ENCODE assay signal across 9 cellular contexts in the genomic region with DNA sequence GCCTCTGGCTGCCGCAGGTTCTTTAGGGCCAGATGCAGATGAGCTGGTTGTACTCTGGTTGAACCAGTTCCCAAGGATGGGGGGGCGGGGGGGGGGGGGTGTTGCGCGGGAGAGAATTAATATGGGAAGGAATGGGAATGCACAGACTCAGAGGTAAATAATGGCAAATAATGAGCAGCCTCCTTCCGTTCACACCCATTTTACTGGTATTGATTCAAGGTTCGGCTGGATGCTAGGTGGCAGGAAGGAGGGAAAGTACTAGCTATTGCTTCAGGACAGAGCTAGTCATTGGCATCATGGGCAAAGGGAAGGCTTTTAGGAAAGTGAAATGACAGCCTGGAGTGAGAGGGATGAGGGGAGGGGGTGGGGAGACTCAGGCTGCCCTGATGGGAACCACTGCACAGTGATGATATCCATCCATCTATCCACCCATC. TPM values are rescaled to one million over a fixed set of nuclear protein-coding genes. Genes with fewer than 3 reads are reported as not detected.
DNase-seq lines count a peak whose midpoint lies in the region; ATAC-seq and TF ChIP-seq lines count a peak whose summit lies in the region.
"Had no signal": no experiment of that assay in that cellular context is flagged by ENCODE, and none has a peak within 500 bp of the region (broad histone marks: within the 10 kb centered on the region; RNA-seq: fewer than 3 reads in every experiment).

A gene with protein sequence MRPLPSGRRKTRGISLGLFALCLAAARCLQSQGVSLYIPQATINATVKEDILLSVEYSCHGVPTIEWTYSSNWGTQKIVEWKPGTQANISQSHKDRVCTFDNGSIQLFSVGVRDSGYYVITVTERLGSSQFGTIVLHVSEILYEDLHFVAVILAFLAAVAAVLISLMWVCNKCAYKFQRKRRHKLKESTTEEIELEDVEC (minus strand): TSS at position 34 of the 434 bp plus-strand sequence. CDS start 116 bp downstream, outside the sequence.

- no peak within 1 kb of the TSS for H4K91ac ChIP-seq in H9 (ENCODE audit: insufficient read length, low read depth, low read length)

- H3K4me1 Mint-ChIP-seq in H9: peaks cover 6 to 10% of the 10 kb centered on the region in 2 experiments
- peaks cover 5% of the 10 kb centered on the region for H3K4me1 Mint-ChIP-seq in activated T-helper 17 cell treated with anti-CD3 and anti-CD28 coated beads, Interleukin-2, amount 50 U/mL, for 72 hours

- H3K18ac ChIP-seq in H9 (ENCODE audit: insufficient read length, low read depth, low read length): no peak within 1 kb of the TSS

- ATAC-seq in activated T-helper 17 cell treated with anti-CD3 and anti-CD28 coated beads, Interleukin-2, amount 50 U/mL, for 72 hours (replicated peaks): no peak
- no peak for ATAC-seq in GM21528 (IDR thresholded peaks at IDR 0.05; ENCODE audit: low FRiP score, unreplicated experiment)
- no peak for ATAC-seq in stimulated activated naive CD8-positive, alpha-beta T cell treated with anti-CD3 and anti-CD28 coated beads, Interleukin-15, Interleukin-2, amounts not matched to agents 100 U/mL and 50 U/mL, for 24 hours

- H3K27ac ChIP-seq in H9 (ENCODE audit: insufficient read length, low read depth, low read length) (no peak within 1 kb of the TSS), iPS-18a (ENCODE audit: low read length) (no peak within 1 kb of the TSS), smooth muscle cell (ENCODE audit: low read depth) (no peak within 1 kb of the TSS)

- no peak within 1 kb of the TSS for H2BK20ac ChIP-seq in H9 (ENCODE audit: low read depth, low read length, poor library complexity, severe bottlenecking)

- H3K9me3 ChIP-seq in H9 (ENCODE audit: control insufficient read depth, low read depth, low read length) (no peaks in the 10 kb centered on the region), iPS-18a (ENCODE audit: control insufficient read depth, low read depth, low read length) (no peaks in the 10 kb centered on the region), smooth muscle cell (replicated peaks; ENCODE audit: low read depth) (no peaks in the 10 kb centered on the region)
- H3K9me3 ChIP-seq: adrenal gland had no signal

- H3T11ph ChIP-seq in H9 (ENCODE audit: low read length): no peak within 1 kb of the TSS

- no peaks in the 10 kb centered on the region for H3K9me3 Mint-ChIP-seq in H9
- H3K9me3 Mint-ChIP-seq in activated T-helper 17 cell treated with anti-CD3 and anti-CD28 coated beads, Interleukin-2, amount 50 U/mL, for 72 hours: no peaks in the 10 kb centered on the region

- H3K23me2 ChIP-seq in H9 (ENCODE audit: insufficient read length, low read depth, low read length, poor library complexity, severe bottlenecking): peaks cover 5% of the 10 kb centered on the region

- peak within 1 kb of the TSS; percentile 21 for H3K4me2 ChIP-seq in H9 (ENCODE audit: insufficient read depth, insufficient read length, low read length)
- peak within 1 kb of the TSS; percentile 90 for H3K4me2 ChIP-seq in smooth muscle cell

- H3K27ac Mint-ChIP-seq in H9: peak within 1 kb of the TSS in 1 of 3 experiments; percentile 56; a peak in 1 of 7 replicates
- no peak within 1 kb of the TSS for H3K27ac Mint-ChIP-seq in activated T-helper 17 cell treated with anti-CD3 and anti-CD28 coated beads, Interleukin-2, amount 50 U/mL, for 72 hours

- no peak within 1 kb of the TSS for H2AK5ac ChIP-seq in H9 (ENCODE audit: insufficient read length, low read length)

- no peak within 1 kb of the TSS for H3K23ac ChIP-seq in H9 (ENCODE audit: insufficient read length, low read depth, low read length)

- no CpG with 5 or more reads among the region's 6 CpGs for WGBS in H9 (ENCODE audit: extremely low coverage, insufficient read length, low lambda C conversion rate)
- WGBS in smooth muscle cell (ENCODE audit: low lambda C conversion rate): 51% methylated on average over 5 of the region's 6 CpGs

- H3F3A ChIP-seq in smooth muscle cell (ENCODE audit: low read depth): no peaks in the 10 kb centered on the region

- no peaks in the 10 kb centered on the region; the same call in 1 of the 2 replicates for H3K4me1 ChIP-seq in H9 (ENCODE audit: insufficient read depth, low read length)
- H3K4me1 ChIP-seq in iPS-18a (ENCODE audit: control insufficient read depth, low read depth, low read length): peaks cover under 1% of the 10 kb centered on the region
- H3K4me1 ChIP-seq in smooth muscle cell (ENCODE audit: low read depth): no peaks in the 10 kb centered on the region

- no peak within 1 kb of the TSS for H2BK15ac ChIP-seq in H9 (ENCODE audit: low read depth, low read length)

- H3K36me3 ChIP-seq in iPS-18a (ENCODE audit: control insufficient read depth, low read depth, low read length): no peaks in the 10 kb centered on the region
- no peaks in the 10 kb centered on the region for H3K36me3 ChIP-seq in smooth muscle cell (ENCODE audit: low read depth)
- H3K36me3 ChIP-seq: adrenal gland had no signal

- H3K56ac ChIP-seq in H9 (ENCODE audit: insufficient read length, low read depth, low read length): no peak within 1 kb of the TSS

- H2BK12ac ChIP-seq in H9 (ENCODE audit: insufficient read length, low read depth, low read length): no peak within 1 kb of the TSS

- H4K20me1 ChIP-seq in H9 (ENCODE audit: control insufficient read depth, insufficient read depth, insufficient read length): no peaks in the 10 kb centered on the region
- no peaks in the 10 kb centered on the region for H4K20me1 ChIP-seq in smooth muscle cell (ENCODE audit: low read depth)

- H3K36me3 Mint-ChIP-seq in H9 (ENCODE audit: insufficient read depth in 1 of 3, low read depth in 3 of 3): no peaks in the 10 kb centered on the region
- no peaks in the 10 kb centered on the region for H3K36me3 Mint-ChIP-seq in activated T-helper 17 cell treated with anti-CD3 and anti-CD28 coated beads, Interleukin-2, amount 50 U/mL, for 72 hours (ENCODE audit: low read depth)

- 0 out of 2 replicates have a peak within 1 kb of the TSS, but pooled peaks have one; percentile 61 for H3K14ac ChIP-seq in H9 (ENCODE audit: insufficient read depth, low read length)

- no peaks in the 10 kb centered on the region for H3K79me2 ChIP-seq in H9 (ENCODE audit: insufficient read depth, low read length)
- H3K79me2 ChIP-seq in smooth muscle cell (ENCODE audit: low read depth): no peaks in the 10 kb centered on the region

- H3K9ac ChIP-seq in H9 (ENCODE audit: extremely low read depth, insufficient read length, low read length): no peak within 1 kb of the TSS
- no peak within 1 kb of the TSS for H3K9ac ChIP-seq in iPS-18a (ENCODE audit: low read length)
- no peak within 1 kb of the TSS for H3K9ac ChIP-seq in smooth muscle cell (ENCODE audit: low read depth)

- no peaks in the 10 kb centered on the region for H3K79me1 ChIP-seq in H9 (ENCODE audit: insufficient read depth, low read depth, low read length, poor library complexity, severe bottlenecking)

- no peak within 1 kb of the TSS for H4K5ac ChIP-seq in H9 (ENCODE audit: insufficient read length, low read depth, low read length)

- H2BK120ac ChIP-seq in H9 (ENCODE audit: low read depth, low read length, poor library complexity, severe bottlenecking): no peak within 1 kb of the TSS

- H4K8ac ChIP-seq in H9 (replicated peaks; ENCODE audit: insufficient read length, low read depth, low read length): no peak within 1 kb of the TSS

- H3K27me3 Mint-ChIP-seq in H9 (ENCODE audit: low read depth): no peaks in the 10 kb centered on the region; the same call in 1 of the 2 replicates
- H3K27me3 Mint-ChIP-seq in activated T-helper 17 cell treated with anti-CD3 and anti-CD28 coated beads, Interleukin-2, amount 50 U/mL, for 72 hours: peaks cover 13% of the 10 kb centered on the region

- no peak within 1 kb of the TSS for H2BK5ac ChIP-seq in H9 (ENCODE audit: insufficient read length, low read length)

- no peaks in the 10 kb centered on the region for H3K27me3 ChIP-seq in H9 (ENCODE audit: insufficient read depth, low read length)
- no peaks in the 10 kb centered on the region for H3K27me3 ChIP-seq in iPS-18a (ENCODE audit: control insufficient read depth, insufficient read depth, low read length)
- H3K27me3 ChIP-seq in smooth muscle cell (ENCODE audit: low read depth): no peaks in the 10 kb centered on the region
- H3K27me3 ChIP-seq: adrenal gland had no signal

- TF ChIP-seq CTCF in H9 (conservative IDR thresholded peaks at IDR 0.05) (no peak), smooth muscle cell (IDR thresholded peaks at IDR 0.05; ENCODE audit: borderline replicate concordance, insufficient read depth, poor library complexity, severe bottlenecking) (no peak)

- no peak within 1 kb of the TSS for H3K4me3 Mint-ChIP-seq in H9
- peak within 1 kb of the TSS; percentile 42 for H3K4me3 Mint-ChIP-seq in activated T-helper 17 cell treated with anti-CD3 and anti-CD28 coated beads, Interleukin-2, amount 50 U/mL, for 72 hours

- H3K4me3 ChIP-seq in iPS-18a (ENCODE audit: low read length) (peak within 1 kb of the TSS; percentile 27), smooth muscle cell (peak within 1 kb of the TSS; percentile 49)

- DNase-seq in H9 (no peak), smooth muscle cell (lab: John Stamatoyannopoulos, UW; ENCODE audit: unreplicated experiment) (no peak), NCI-H1694 treated with DMSO at 0.1 percent for 48 hours (lab: John Stamatoyannopoulos, UW) (no peak), NOMO-1 treated with dmso at 0.1 percent for 144 hours (lab: John Stamatoyannopoulos, UW; ENCODE audit: unreplicated experiment) (no peak)
- DNase-seq in stimulated activated naive CD8-positive, alpha-beta T cell treated with anti-CD3 and anti-CD28 coated beads, Interleukin-15, Interleukin-2, amounts not matched to agents 100 U/mL and 50 U/mL, for 24 hours: no peak

- H2AFZ ChIP-seq in H9 (ENCODE audit: low read length): no peak within 1 kb of the TSS
- peak within 1 kb of the TSS; percentile 69 for H2AFZ ChIP-seq in smooth muscle cell (ENCODE audit: low read depth)

- no peak within 1 kb of the TSS for H3K4ac ChIP-seq in H9 (ENCODE audit: low read depth, low read length)

RNA-seq across cellular contexts. Expression of the gene that starts here (rescaled TPM):
- not detected in 2 replicates for total RNA-seq in H9 (2021)
- not detected for total RNA-seq in activated T-helper 17 cell treated with anti-CD3 and anti-CD28 coated beads, Interleukin-2, amount 50 U/mL, for 72 hours
- 0.18 TPM in 1 of 2 replicates, not detected in the other for total RNA-seq in smooth muscle cell
- 0.30 and 0.53 TPM in 2 replicates for polyA plus RNA-seq in smooth muscle cell
